Comparison of ENCODE assay signal across 8 cellular contexts in genomic region chr3:48430359-48431101, GRCh38. TPM values are rescaled to one million over a fixed set of nuclear protein-coding genes. Genes with fewer than 3 reads are reported as not detected.
A peak's percentile ranks its signal among the peaks of the same experiment; 100 is the strongest.
DNase-seq lines count a peak whose midpoint lies in the region; ATAC-seq and TF ChIP-seq lines count a peak whose summit lies in the region.

No MANE protein-coding gene starts in this region.

- H3K27me3 ChIP-seq in CD8-positive, alpha-beta memory T cell (ENCODE audit: insufficient read depth, low read length, poor library complexity, severe bottlenecking): no peaks in the 10 kb centered on the region
- no peaks in the 10 kb centered on the region for H3K27me3 ChIP-seq in SU-DHL-6 (ENCODE audit: low read length)

- H3K36me3 Mint-ChIP-seq in CD8-positive, alpha-beta memory T cell: peaks cover 0 to 21% (median 0%) of the 10 kb centered on the region in 3 donors
- H3K36me3 Mint-ChIP-seq in progenitor cell of endocrine pancreas (ENCODE audit: insufficient read depth): peaks cover 8% of the 10 kb centered on the region

- H3K4me2 ChIP-seq in SU-DHL-6 (ENCODE audit: low read depth, low read length, poor library complexity, severe bottlenecking): peak overlapping the region; percentile 55

- no peaks in the 10 kb centered on the region for H3K9me3 ChIP-seq in CD8-positive, alpha-beta memory T cell (ENCODE audit: low read length)
- H3K9me3 ChIP-seq in SU-DHL-6 (ENCODE audit: insufficient read depth, low read length): no peaks in the 10 kb centered on the region

- peak in 1 of 5 donors; percentile 36 for DNase-seq in CD8-positive, alpha-beta memory T cell
- DNase-seq in foreskin fibroblast (peak in 1 of 2 donors; percentile 21), progenitor cell of endocrine pancreas (ENCODE audit: low spot score, unreplicated experiment) (no peak), COLO829 (ENCODE audit: low spot score) (no peak), NCI-H2107 (lab: John Stamatoyannopoulos, UW) (no peak)
- no peak for DNase-seq in activated effector memory CD4-positive, alpha-beta T cell treated with Interleukin-2 at 50 U/mL for 16 hours

- no peaks in the 10 kb centered on the region for H4K20me1 ChIP-seq in SU-DHL-6 (ENCODE audit: low read depth, low read length)

- no peak overlapping the region for H3K9ac ChIP-seq in SU-DHL-6 (ENCODE audit: low read length)

- H3K4me1 Mint-ChIP-seq in CD8-positive, alpha-beta memory T cell: peaks cover 5 to 25% (median 10%) of the 10 kb centered on the region in 3 donors
- H3K4me1 Mint-ChIP-seq in progenitor cell of endocrine pancreas (ENCODE audit: low read depth): peaks cover 48% of the 10 kb centered on the region

- H3K9me2 ChIP-seq in SU-DHL-6 (replicated peaks; ENCODE audit: insufficient read depth, low read length): no peaks in the 10 kb centered on the region

- H3K79me2 ChIP-seq in SU-DHL-6 (ENCODE audit: insufficient read depth, low read length): no peaks in the 10 kb centered on the region

- peaks cover 4% of the 10 kb centered on the region for H3K36me3 ChIP-seq in CD8-positive, alpha-beta memory T cell (ENCODE audit: insufficient read depth, low read length)
- H3K36me3 ChIP-seq in SU-DHL-6 (ENCODE audit: low read length): no peaks in the 10 kb centered on the region

- H3K4me3 Mint-ChIP-seq in CD8-positive, alpha-beta memory T cell: peak overlapping the region; percentile 72 to 94 (median 78)
- H3K4me3 Mint-ChIP-seq in progenitor cell of endocrine pancreas (ENCODE audit: low read depth): peak overlapping the region; percentile 90

- POLR2A ChIA-PET in CD8-positive, alpha-beta memory T cell (lab: Charles Lee): interaction anchor here (1.2 kb wide), 1 partner anchor 9 kb away, joined by 3 read pairs; the partner anchor contains the start of gene CCDC51

- CTCF ChIA-PET in CD8-positive, alpha-beta memory T cell (lab: Charles Lee): interaction anchor here (0.9 to 2.0 kb wide), 3 partner anchors 10 to 30 kb away, joined by 3 to 9 read pairs (median 5); partner anchors contain the start of genes CCDC51 and TMA7

- no peak overlapping the region for H3K27ac ChIP-seq in CD8-positive, alpha-beta memory T cell (ENCODE audit: low read depth, low read length)
- H3K27ac ChIP-seq in SU-DHL-6 (ENCODE audit: low read depth, low read length): no peak overlapping the region

- peaks cover 0 to 4% of the 10 kb centered on the region in 2 donors for H3K27me3 Mint-ChIP-seq in CD8-positive, alpha-beta memory T cell
- H3K27me3 Mint-ChIP-seq in progenitor cell of endocrine pancreas: no peaks in the 10 kb centered on the region

- H3K9me3 Mint-ChIP-seq in CD8-positive, alpha-beta memory T cell: no peaks in the 10 kb centered on the region
- no peaks in the 10 kb centered on the region for H3K9me3 Mint-ChIP-seq in progenitor cell of endocrine pancreas (ENCODE audit: low read depth)

- TF ChIP-seq CTCF in SU-DHL-6 (IDR thresholded peaks at IDR 0.05; ENCODE audit: insufficient read depth, low read length, poor library complexity, severe bottlenecking): no peak
- no peak for TF ChIP-seq CTCF in foreskin fibroblast (IDR thresholded peaks at IDR 0.05; ENCODE audit: low read depth, low read length)
- TF ChIP-seq CTCF in progenitor cell of endocrine pancreas (IDR thresholded peaks at IDR 0.05; ENCODE audit: unreplicated experiment): no peak

- ATAC-seq in HG02840 (IDR thresholded peaks at IDR 0.05; ENCODE audit: low FRiP score, unreplicated experiment): no peak

- no peak overlapping the region for H2AFZ ChIP-seq in SU-DHL-6 (ENCODE audit: low read depth, low read length, severe bottlenecking)

- H3K4me1 ChIP-seq in CD8-positive, alpha-beta memory T cell (ENCODE audit: insufficient read depth, low read length): peaks cover 15% of the 10 kb centered on the region

- H3F3A ChIP-seq in SU-DHL-6 (ENCODE audit: insufficient read depth): no peaks in the 10 kb centered on the region

- H3K4me3 ChIP-seq in CD8-positive, alpha-beta memory T cell (ENCODE audit: low read length): no peak overlapping the region
- H3K4me3 ChIP-seq in SU-DHL-6 (ENCODE audit: insufficient read depth, low read length, poor library complexity, severe bottlenecking): no peak overlapping the region
- H3K4me3 ChIP-seq in foreskin fibroblast (ENCODE audit: low read depth in 1 of 2, low read length in 2 of 2): peak overlapping the region; percentile 66 to 68

- H3K27ac Mint-ChIP-seq in CD8-positive, alpha-beta memory T cell: peak overlapping the region in 4 of 8 donors; percentile 35 to 72 (median 56)
- H3K27ac Mint-ChIP-seq in progenitor cell of endocrine pancreas: peak overlapping the region; percentile 98

RNA-seq across cellular contexts. Expression of gene PLXNB1, which starts 0.6 kb away (rescaled TPM):
- total RNA-seq in CD8-positive, alpha-beta memory T cell: 1 to 10 TPM; 3.1 to 5.5 TPM
- 0.30 TPM for polyA plus RNA-seq in CD8-positive, alpha-beta memory T cell
- total RNA-seq in progenitor cell of endocrine pancreas: 535 and 543 TPM in 2 replicates

RNA-seq across cellular contexts. Expression of gene CCDC51, which starts 9.4 kb away (rescaled TPM):
- total RNA-seq in CD8-positive, alpha-beta memory T cell: 10 to 100 TPM; 24.2 to 26.0 TPM
- 11.3 TPM for polyA plus RNA-seq in CD8-positive, alpha-beta memory T cell
- total RNA-seq in progenitor cell of endocrine pancreas: 11.4 and 13.2 TPM in 2 replicates

RNA-seq across cellular contexts. Expression of gene TMA7, which starts 9.5 kb away (rescaled TPM):
- total RNA-seq in CD8-positive, alpha-beta memory T cell: 100 to 1,000 TPM; 420 to 494 TPM
- polyA plus RNA-seq in CD8-positive, alpha-beta memory T cell: 826 TPM
- total RNA-seq in progenitor cell of endocrine pancreas: 236 and 253 TPM in 2 replicates

RNA-seq across cellular contexts. Expression of gene ATRIP, which starts 16.0 kb away (rescaled TPM):
- 10 to 100 TPM; 22.1 to 22.8 TPM for total RNA-seq in CD8-positive, alpha-beta memory T cell
- 13.4 TPM for polyA plus RNA-seq in CD8-positive, alpha-beta memory T cell
- 13.8 and 15.2 TPM in 2 replicates for total RNA-seq in progenitor cell of endocrine pancreas

RNA-seq across cellular contexts. Expression of gene FBXW12, which starts 58.5 kb away (rescaled TPM):
- not detected for total RNA-seq in CD8-positive, alpha-beta memory T cell
- not detected for polyA plus RNA-seq in CD8-positive, alpha-beta memory T cell
- 0.20 and 0.38 TPM in 2 replicates for total RNA-seq in progenitor cell of endocrine pancreas

Comparison
In these comparisons a context has a peak if more than half of its experiments do, and no peak if none do; other contexts are left out.
1. H3K4me3 ChIP-seq: peak in foreskin fibroblast (2 of 2); none in CD8-positive, alpha-beta memory T cell (single experiment) and SU-DHL-6 (single experiment).
2. RNA of gene PLXNB1, which starts 0.6 kb away (total RNA-seq): 535 to 543 TPM in progenitor cell of endocrine pancreas; 3.1 to 5.5 TPM in CD8-positive, alpha-beta memory T cell; every median in the first group is over 10 times any median in the second.